ENCODE assay signal across 24 cellular contexts in the genomic region with DNA sequence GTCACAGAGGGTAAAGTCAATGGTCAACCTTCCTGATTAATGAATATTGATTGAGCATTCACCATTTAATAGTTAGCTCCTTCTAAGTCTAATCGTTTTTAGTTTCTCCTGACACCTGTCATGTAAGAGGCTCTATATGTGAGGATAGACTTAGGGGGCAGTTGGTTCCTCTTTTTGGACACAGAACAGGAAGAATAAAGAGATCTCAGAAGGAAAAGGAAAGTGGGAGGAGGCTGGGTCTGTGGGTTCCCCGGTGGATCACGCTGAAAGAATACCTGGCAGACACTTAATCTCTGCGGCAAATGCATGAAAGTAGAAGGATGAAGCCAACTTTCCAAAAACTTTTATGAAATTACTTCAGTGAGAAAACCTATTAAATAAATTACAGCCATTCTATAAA.
"Had no signal": no experiment of that assay in that cellular context is flagged by ENCODE, and none has a peak within 500 bp of the region (broad histone marks: within the 10 kb centered on the region; RNA-seq: fewer than 3 reads in every experiment).

No MANE protein-coding gene starts in this region.

- H3K27ac Mint-ChIP-seq: activated CD4-positive, alpha-beta memory T cell treated with anti-CD3 and anti-CD28 coated beads for 36 hours; activated CD4-positive, alpha-beta T cell treated with anti-CD3 and anti-CD28 coated beads for 36 hours; activated naive CD4-positive, alpha-beta T cell treated with anti-CD3 and anti-CD28 coated beads, Interleukin-2, amount 10 ng/mL, durations not matched to agents 7 days and 5 days; activated T-cell treated with anti-CD3 and anti-CD28 coated beads, Interleukin-2, amount 50 U/mL, for 72 hours; endodermal cell; stimulated activated naive CD8-positive, alpha-beta T cell treated with anti-CD3 and anti-CD28 coated beads, Interleukin-15, amount 100 ng/mL, for 72 hours; T-helper 2 cell treated with Interferon-gamma antibody and Interleukin-4, amounts not matched to agents 5 μg/mL and 100 μg/mL, for 36 hours; WTC11 had no signal

- H3K36me3 Mint-ChIP-seq: activated CD4-positive, alpha-beta memory T cell treated with anti-CD3 and anti-CD28 coated beads for 36 hours; activated naive CD4-positive, alpha-beta T cell treated with anti-CD3 and anti-CD28 coated beads, Interleukin-2, amount 10 ng/mL, durations not matched to agents 7 days and 5 days; WTC11 had no signal

- H3K9me3 ChIP-seq: esophagus squamous epithelium, gastrocnemius medialis, suprapubic skin, tibial nerve had no signal

- DNase-seq: activated CD4-positive, alpha-beta memory T cell treated with anti-CD3 and anti-CD28 coated beads for 36 hours; activated CD4-positive, alpha-beta T cell treated with anti-CD3 and anti-CD28 coated beads for 36 hours; activated effector memory CD4-positive, alpha-beta T cell treated with Interleukin-2 at 50 U/mL for 16 hours; activated naive CD4-positive, alpha-beta T cell treated with anti-CD3 and anti-CD28 coated beads, Interleukin-2, amount 10 ng/mL, durations not matched to agents 7 days and 5 days; activated T-cell treated with anti-CD3 and anti-CD28 coated beads, Interleukin-2, amount 50 U/mL, for 72 hours; amygdala; cerebellar nuclear complex; endodermal cell; esophagus squamous epithelium; gastrocnemius medialis; head of caudate nucleus; islet precursor cell; left cardiac atrium; nephron progenitor cell; nucleus accumbens; right cardiac atrium; stimulated activated CD4-positive, alpha-beta T cell treated with anti-CD3 and anti-CD28 coated beads, Interleukin-4, amount 100 ng/mL, for 4 hours; stimulated activated naive CD8-positive, alpha-beta T cell treated with anti-CD3 and anti-CD28 coated beads, Interleukin-15, amount 100 ng/mL, for 72 hours had no signal

- H3K27me3 ChIP-seq: esophagus squamous epithelium, gastrocnemius medialis, suprapubic skin, tibial nerve had no signal

- H3K9me3 Mint-ChIP-seq: activated CD4-positive, alpha-beta memory T cell treated with anti-CD3 and anti-CD28 coated beads for 36 hours; activated naive CD4-positive, alpha-beta T cell treated with anti-CD3 and anti-CD28 coated beads, Interleukin-2, amount 10 ng/mL, durations not matched to agents 7 days and 5 days; activated T-cell treated with anti-CD3 and anti-CD28 coated beads, Interleukin-2, amount 50 U/mL, for 72 hours; endodermal cell; nephron progenitor cell; stimulated activated naive CD8-positive, alpha-beta T cell treated with anti-CD3 and anti-CD28 coated beads, Interleukin-15, amount 100 ng/mL, for 72 hours; T-helper 2 cell treated with Interferon-gamma antibody and Interleukin-4, amounts not matched to agents 5 μg/mL and 100 μg/mL, for 36 hours; WTC11 had no signal

- H3K4me3 Mint-ChIP-seq: activated CD4-positive, alpha-beta memory T cell treated with anti-CD3 and anti-CD28 coated beads for 36 hours; activated CD4-positive, alpha-beta T cell treated with anti-CD3 and anti-CD28 coated beads for 36 hours; activated naive CD4-positive, alpha-beta T cell treated with anti-CD3 and anti-CD28 coated beads, Interleukin-2, amount 10 ng/mL, durations not matched to agents 7 days and 5 days; activated T-cell treated with anti-CD3 and anti-CD28 coated beads, Interleukin-2, amount 50 U/mL, for 72 hours; endodermal cell; nephron progenitor cell; stimulated activated naive CD8-positive, alpha-beta T cell treated with anti-CD3 and anti-CD28 coated beads, Interleukin-15, amount 100 ng/mL, for 72 hours; T-helper 2 cell treated with Interferon-gamma antibody and Interleukin-4, amounts not matched to agents 5 μg/mL and 100 μg/mL, for 36 hours; WTC11 had no signal

- ATAC-seq: activated CD4-positive, alpha-beta T cell treated with anti-CD3 and anti-CD28 coated beads for 36 hours; activated T-cell treated with anti-CD3 and anti-CD28 coated beads, Interleukin-2, amount 50 U/mL, for 72 hours; gastrocnemius medialis; left cardiac atrium; right cardiac atrium; stimulated activated naive CD8-positive, alpha-beta T cell treated with anti-CD3 and anti-CD28 coated beads, Interleukin-15, amount 100 ng/mL, for 72 hours; WTC11 had no signal

- H3K36me3 ChIP-seq: esophagus squamous epithelium, gastrocnemius medialis, suprapubic skin, tibial nerve had no signal

- H3K27ac ChIP-seq: coronary artery, esophagus squamous epithelium, gastrocnemius medialis, parathyroid adenoma, suprapubic skin, tibial nerve had no signal

- H3K4me3 ChIP-seq: coronary artery, esophagus squamous epithelium, gastrocnemius medialis, suprapubic skin, tibial nerve had no signal
